ENCODE assay signal across 8 cellular contexts in genomic region chr11:77993902-77994301, GRCh38. TPM values are rescaled to one million over a fixed set of nuclear protein-coding genes. Genes with fewer than 3 reads are reported as not detected.
DNase-seq lines count a peak whose midpoint lies in the region; ATAC-seq and TF ChIP-seq lines count a peak whose summit lies in the region.

No MANE protein-coding gene starts in this region.

- H3K36me3 ChIP-seq in HEK293 (ENCODE audit: control insufficient read depth in 2 of 2, insufficient read depth in 1 of 2, low read length in 2 of 2): peaks cover 6 to 25% of the 10 kb centered on the region in 2 experiments; a peak in 2 of 3 replicates
- H3K36me3 ChIP-seq in skeletal muscle tissue (ENCODE audit: control insufficient read depth in 3 of 3, insufficient read depth in 3 of 3, low read length in 3 of 3): peaks cover 0 to 15% (median 6%) of the 10 kb centered on the region in 3 donors

- CTCF ChIA-PET in HEK293 (lab: Yijun Ruan, JAX): no interaction called here
- CTCF ChIA-PET in GM10248 (lab: Yijun Ruan, JAX): interaction anchor here (1.0 to 1.7 kb wide), 4 partner anchors 13 to 175 kb away, joined by 3 to 8 read pairs (median 4); no protein-coding TSS in a partner anchor

- H3K9me3 ChIP-seq in HEK293 (ENCODE audit: control insufficient read depth, insufficient read depth, low read depth, low read length) (no peaks in the 10 kb centered on the region), skeletal muscle tissue (ENCODE audit: control insufficient read depth in 3 of 3, low read length in 3 of 3) (no peaks in the 10 kb centered on the region)

- peak overlapping the region; percentile 91 to 93 (median 92) for H3K9ac ChIP-seq in skeletal muscle tissue (ENCODE audit: low read depth in 1 of 3, low read length in 3 of 3)

- H3K4me3 ChIP-seq in HEK293 (ENCODE audit: low read depth, low read length) (peak overlapping the region; percentile 81), foreskin fibroblast (ENCODE audit: low read depth in 1 of 2, low read length in 2 of 2) (peak overlapping the region; percentile 69 to 83), skeletal muscle tissue (ENCODE audit: low read length in 3 of 3) (peak overlapping the region; percentile 87 to 99 (median 91))

- no peak for ATAC-seq in activated CD4-positive, CD25-positive, alpha-beta regulatory T cell treated with anti-CD3 and anti-CD28 coated beads, Interleukin-2, amount 50 U/mL, for 24 hours

- H3K27me3 ChIP-seq in skeletal muscle tissue (ENCODE audit: control insufficient read depth in 3 of 3, insufficient read depth in 3 of 3, low read length in 3 of 3): no peaks in the 10 kb centered on the region

- TF ChIP-seq CTCF in HEK293 (tag by site-specific recombination; IDR thresholded peaks at IDR 0.05) (no peak), VCaP (conservative IDR thresholded peaks at IDR 0.05) (no peak), foreskin fibroblast (IDR thresholded peaks at IDR 0.05; ENCODE audit: low read depth, low read length) (no peak), GM10248 (IDR thresholded peaks at IDR 0.05; ENCODE audit: control extremely low read depth, extremely low read depth, low read depth, missing control alignments) (no peak)

- POLR2A ChIA-PET in HEK293 (lab: Yijun Ruan, JAX) (interaction anchor here (0.6 to 2.0 kb wide), 9 partner anchors 47 to 520 kb away, joined by 3 to 19 read pairs (median 5); partner anchors contain the start of genes CLNS1A, NDUFC2, PAK1 and RSF1), GM10248 (lab: Yijun Ruan, JAX) (interaction anchor here (0.7 to 2.4 kb wide), 2 partner anchors 12 to 211 kb away, joined by 6 to 17 read pairs; no protein-coding TSS in a partner anchor)

- H3K4me1 ChIP-seq in HEK293 (ENCODE audit: control insufficient read depth, insufficient read depth, low read length): no peaks in the 10 kb centered on the region
- peaks cover 11 to 20% (median 18%) of the 10 kb centered on the region in 3 donors for H3K4me1 ChIP-seq in skeletal muscle tissue (ENCODE audit: control insufficient read depth in 3 of 3, insufficient read depth in 3 of 3, low read length in 3 of 3)

- no peak for DNase-seq in foreskin fibroblast
- no peak for DNase-seq in GM10248 (ENCODE audit: extremely low spot score)
- no peak for DNase-seq in dedifferentiated amniotic fluid mesenchymal stem cell (ENCODE audit: extremely low spot score)
- DNase-seq in NCI-H510A treated with DMSO at 0.1 percent for 48 hours (lab: John Stamatoyannopoulos, UW): no peak

- H3K27ac ChIP-seq in HEK293 (ENCODE audit: extremely low read depth, low read depth, low read length): peak overlapping the region; percentile 32; the same call in 1 of the 2 replicates
- peak overlapping the region; percentile 92 for H3K27ac ChIP-seq in VCaP
- peak overlapping the region; percentile 76 for H3K27ac ChIP-seq in skeletal muscle tissue (ENCODE audit: low read depth, low read length)

TF ChIP-seq in HEK293, 187 proteins besides CTCF, POLR2A, EP300 and RAD21:
- TF ChIP-seq ZNF335 (tag by site-specific recombination; conservative IDR thresholded peaks at IDR 0.05) (peak; percentile 12; the same call in 1 of the 2 replicates), ZFHX2 (tag by site-specific recombination; conservative IDR thresholded peaks at IDR 0.05) (no peak), ZNF341 (tag by site-specific recombination; IDR thresholded peaks at IDR 0.05; ENCODE audit: low read depth) (peak; percentile 60; the same call in 1 of the 2 replicates)

RNA-seq across cellular contexts. Expression of gene INTS4, which starts 0.6 kb away (rescaled TPM):
- total RNA-seq in skeletal muscle tissue: 40.7 TPM

RNA-seq across cellular contexts. Expression of gene KCTD14, which starts 29.2 kb away (rescaled TPM):
- 0.52 TPM for total RNA-seq in skeletal muscle tissue

Comparison
In these comparisons a context has a peak if more than half of its experiments do, and no peak if none do; other contexts are left out.
1. H3K27ac ChIP-seq: peak in every context shown above with its lines; median percentile 92 in VCaP; 76 in skeletal muscle tissue; 32 in HEK293.